ENCODE assay signal across 29 cellular contexts in genomic region chr4:103947617-103948016, GRCh38.
"Had no signal": no experiment of that assay in that cellular context is flagged by ENCODE, and none has a peak within 500 bp of the region (broad histone marks: within the 10 kb centered on the region; RNA-seq: fewer than 3 reads in every experiment).

No MANE protein-coding gene starts in this region.

- H3K4me1 ChIP-seq: ascending aorta, esophagus squamous epithelium, heart right ventricle, pancreas, prostate gland, thyroid gland had no signal

- H3K9me3 ChIP-seq: ascending aorta, esophagus squamous epithelium, pancreas, prostate gland, thyroid gland had no signal

- ATAC-seq: activated CD4-positive, CD25-positive, alpha-beta regulatory T cell treated with anti-CD3 and anti-CD28 coated beads, Interleukin-2, amount 50 U/mL, for 24 hours; heart right ventricle; left cardiac atrium; pancreas; sciatic nerve; stimulated activated effector memory CD8-positive, alpha-beta T cell treated with anti-CD3 and anti-CD28 coated beads, Interleukin-12 subunit alpha, Interleukin-12 subunit beta, amount 100 ng/mL, for 72 hours; stimulated activated naive CD8-positive, alpha-beta T cell treated with anti-CD3 and anti-CD28 coated beads, Interleukin-15, amount 100 ng/mL, for 72 hours had no signal

- H3K27ac ChIP-seq: ascending aorta, coronary artery, dorsolateral prefrontal cortex, epithelial cell of prostate, esophagus squamous epithelium, heart right ventricle, pancreas, prostate gland, skin epidermis, thyroid gland, VCaP had no signal

- DNase-seq: activated CD4-positive, alpha-beta memory T cell treated with anti-CD3 and anti-CD28 coated beads for 36 hours; activated CD4-positive, alpha-beta T cell treated with anti-CD3 and anti-CD28 coated beads for 48 hours; activated CD8-positive, alpha-beta memory T cell treated with anti-CD3 and anti-CD28 coated beads, Interleukin-2, amount 50 U/mL, for 48 hours; activated gamma-delta T cell; activated naive CD4-positive, alpha-beta T cell treated with anti-CD3 and anti-CD28 coated beads, Interleukin-2, amount 10 ng/mL, durations not matched to agents 7 days and 5 days; activated naive CD8-positive, alpha-beta T cell treated with anti-CD3 and anti-CD28 coated beads, Interleukin-2, amount 10 ng/mL, durations not matched to agents 7 days and 5 days; activated T-cell treated with anti-CD3 and anti-CD28 coated beads, Interleukin-2, amount 50 U/mL, for 24 hours; dorsolateral prefrontal cortex; esophagus squamous epithelium; foreskin melanocyte; heart right ventricle; left cardiac atrium; mammary epithelial cell; naive B cell; nucleus accumbens; pancreas; retina; stimulated activated CD4-positive, alpha-beta T cell treated with anti-CD3 and anti-CD28 coated beads, Interleukin-4, amount 100 ng/mL, for 24 hours; stimulated activated naive CD8-positive, alpha-beta T cell treated with anti-CD3 and anti-CD28 coated beads, Interleukin-15, amount 100 ng/mL, for 72 hours; thyroid gland had no signal

- H3K27me3 ChIP-seq: ascending aorta, dorsolateral prefrontal cortex, esophagus squamous epithelium, heart right ventricle, pancreas, thyroid gland had no signal

- H3K36me3 ChIP-seq: ascending aorta, esophagus squamous epithelium, heart right ventricle, pancreas, prostate gland, thyroid gland had no signal

- H3K4me3 ChIP-seq: ascending aorta, coronary artery, dorsolateral prefrontal cortex, esophagus squamous epithelium, heart right ventricle, pancreas, prostate gland, skin epidermis, thyroid gland had no signal
